8 cellular contexts compared by ENCODE assay signal in genomic region chr10:110353244-110354119, GRCh38. TPM values are rescaled to one million over a fixed set of nuclear protein-coding genes. Genes with fewer than 3 reads are reported as not detected.
A peak's percentile ranks its signal among the peaks of the same experiment; 100 is the strongest.
DNase-seq lines count a peak whose midpoint lies in the region; ATAC-seq, FAIRE-seq and TF ChIP-seq lines count a peak whose summit lies in the region.

No MANE protein-coding gene starts in this region.

- no peak for TF ChIP-seq POLR2A in H54 (IDR thresholded peaks at IDR 0.05; ENCODE audit: low read depth, low read length)

- no peaks in the 10 kb centered on the region for H3K4me1 ChIP-seq in SJCRH30

- peak; percentile 50 for FAIRE-seq in H54 (lab: Jason Lieb, UNC)

- no peaks in the 10 kb centered on the region; the same call in 1 of the 2 replicates for H3K27me3 ChIP-seq in SJCRH30

- H3K9me3 ChIP-seq in SJCRH30 (replicated peaks): no peaks in the 10 kb centered on the region

- no peaks in the 10 kb centered on the region for H3K36me3 ChIP-seq in SJCRH30

- no peak for ATAC-seq in GM21515 (IDR thresholded peaks at IDR 0.05; ENCODE audit: unreplicated experiment)
- no peak for ATAC-seq in GM18909 (IDR thresholded peaks at IDR 0.05; ENCODE audit: poor library complexity, unreplicated experiment)

- H3K27ac ChIP-seq in SJCRH30: no peak overlapping the region

- H3K4me3 ChIP-seq in cardiac fibroblast (replicated peaks in 1 of 2; ENCODE audit: low read depth in 2 of 2, low read length in 2 of 2) (peak overlapping the region in 1 of 2 donors; percentile 7), SJCRH30 (no peak overlapping the region)

- TF ChIP-seq CTCF in cardiac fibroblast (IDR thresholded peaks at IDR 0.05; ENCODE audit: low read depth, low read length): peak; percentile 32

- DNase-seq in H54 (ENCODE audit: insufficient read length, low spot score) (peak; percentile 69), SW 1271 (lab: John Stamatoyannopoulos, UW) (peak; percentile 68 to 75), cardiac fibroblast (ENCODE audit: low read depth in 2 of 2) (peak; percentile 72 to 98), non-pigmented ciliary epithelial cell (ENCODE audit: low read depth) (peak; percentile 84), SJCRH30 (no peak), globus pallidus (ENCODE audit: low spot score) (no peak)

RNA-seq across cellular contexts. Expression of gene SMNDC1, which starts 48.8 kb away (rescaled TPM):
- 11.4 and 17.0 TPM in 2 replicates for total RNA-seq in SJCRH30 (2014; rRNA removed; shearing (Covaris generic))

Comparison
In these comparisons a context has a peak if more than half of its experiments do, and no peak if none do; other contexts are left out.
1. DNase-seq: peak in H54 (single experiment), SW 1271 (2 of 2), cardiac fibroblast (2 of 2) and non-pigmented ciliary epithelial cell (single experiment); none in SJCRH30 (0 of 2) and globus pallidus (single experiment).